8 cellular contexts compared by ENCODE assay signal in genomic region chr1:8878448-8879347, GRCh38. TPM values are rescaled to one million over a fixed set of nuclear protein-coding genes. Genes with fewer than 3 reads are reported as not detected.
DNase-seq lines count a peak whose midpoint lies in the region; TF ChIP-seq lines count a peak whose summit lies in the region.

ENO1 (minus strand) TSS chr1:8878686; CDS start chr1:8874908, 3,778 bp downstream.

- peaks cover 67% of the 10 kb centered on the region for H3K79me2 ChIP-seq in Loucy (ENCODE audit: insufficient read depth, low read length)

- peak within 1 kb of the TSS; percentile 99 for H3K9ac ChIP-seq in Loucy (ENCODE audit: low read depth, low read length, poor library complexity, severe bottlenecking)

- H2AFZ ChIP-seq in Loucy (ENCODE audit: low read length): peak within 1 kb of the TSS; percentile 63

- H3K4me1 ChIP-seq in Loucy (ENCODE audit: insufficient read depth, low read length, poor library complexity, severe bottlenecking) (peaks cover 37% of the 10 kb centered on the region), stomach (peaks cover 37 to 62% (median 50%) of the 10 kb centered on the region in 4 donors)

- H3K9me2 ChIP-seq in Loucy (replicated peaks; ENCODE audit: low read depth, low read length): no peaks in the 10 kb centered on the region

- peaks cover 14% of the 10 kb centered on the region for H3K36me3 Mint-ChIP-seq in neural crest cell (ENCODE audit: low read depth)

- H3K4me1 Mint-ChIP-seq in neural crest cell: peaks cover 49% of the 10 kb centered on the region

- 0 to 1% (median 0%) methylated on average over 37 to 103 of the region's 103 CpGs for whole genome bisulfite sequencing in stomach, 5 donors

- H3K4me3 Mint-ChIP-seq in neural crest cell: peak within 1 kb of the TSS; percentile 97

- peaks cover 7% of the 10 kb centered on the region; the same call in 1 of the 2 replicates for H3F3A ChIP-seq in Loucy (ENCODE audit: low read depth)

- peaks cover 4% of the 10 kb centered on the region for H3K27me3 Mint-ChIP-seq in neural crest cell (ENCODE audit: low read depth)

- H3K27ac Mint-ChIP-seq in neural crest cell (ENCODE audit: unreplicated experiment): peak within 1 kb of the TSS; percentile 99

- H3K27me3 ChIP-seq in H7 (ENCODE audit: control insufficient read depth, insufficient read depth, low read length) (no peaks in the 10 kb centered on the region), Loucy (ENCODE audit: insufficient read depth, low read length, poor library complexity, severe bottlenecking) (peaks cover 16% of the 10 kb centered on the region), stomach (no peaks in the 10 kb centered on the region)

- H3K9me3 Mint-ChIP-seq in neural crest cell: no peaks in the 10 kb centered on the region

- H4K20me1 ChIP-seq in Loucy (ENCODE audit: insufficient read depth, low read length, poor library complexity, severe bottlenecking): peaks cover 43% of the 10 kb centered on the region

- H3K36me3 ChIP-seq in H7 (replicated peaks; ENCODE audit: control insufficient read depth, insufficient read depth, low read length): peaks cover 17% of the 10 kb centered on the region
- H3K36me3 ChIP-seq in Loucy (ENCODE audit: insufficient read depth, low read length): peaks cover 36% of the 10 kb centered on the region
- peaks cover 8 to 21% (median 16%) of the 10 kb centered on the region in 4 donors for H3K36me3 ChIP-seq in stomach

- intact Hi-C loops in stomach (cut with DNase I; ENCODE audit: low total_unique reads): no loop called here

- peak; percentile 98 for DNase-seq in G401 (ENCODE audit: low spot score)
- DNase-seq in H7: peak; percentile 100
- peak; percentile 87 to 89 for DNase-seq in SHP77 (lab: John Stamatoyannopoulos, UW)
- peak; percentile 98 for DNase-seq in activated gamma-delta T cell (lab: John Stamatoyannopoulos, UW)
- peak; percentile 95 for DNase-seq in fibroblast of the conjunctiva (ENCODE audit: low read depth)
- peak; percentile 100 for DNase-seq in neural crest cell (ENCODE audit: low read depth, low spot score)
- peak; percentile 99 for DNase-seq in stomach

- H3K4me3 ChIP-seq in H7 (ENCODE audit: insufficient read depth, low read depth, low read length) (peak within 1 kb of the TSS; percentile 98), Loucy (ENCODE audit: low read length, poor library complexity, severe bottlenecking) (peak within 1 kb of the TSS; percentile 89), stomach (peak within 1 kb of the TSS; percentile 79 to 92 (median 88))

- TF ChIP-seq CTCF in Loucy (conservative IDR thresholded peaks at IDR 0.05; ENCODE audit: low read length): no peak
- no peak for TF ChIP-seq CTCF in neural crest cell (conservative IDR thresholded peaks at IDR 0.05)
- TF ChIP-seq CTCF in stomach (IDR thresholded peaks at IDR 0.05): no peak

- in situ Hi-C loops in G401 (cut with HindIII; ENCODE audit: low sequenced_read_pairs): no loop called here

- peak within 1 kb of the TSS; percentile 93 for H3K4me2 ChIP-seq in Loucy (ENCODE audit: low read depth, low read length, poor library complexity, severe bottlenecking)

- H3K9me3 ChIP-seq in Loucy (ENCODE audit: insufficient read depth, low read depth, low read length) (no peaks in the 10 kb centered on the region), stomach (no peaks in the 10 kb centered on the region)

- peak within 1 kb of the TSS; percentile 98 to 100 (median 99) for H3K27ac ChIP-seq in stomach

- peak in 2 of 4 donors; percentile 77 to 91 for TF ChIP-seq POLR2A in stomach (IDR thresholded peaks at IDR 0.05)

- TF ChIP-seq EP300 in stomach (IDR thresholded peaks at IDR 0.05): no peak

RNA-seq across cellular contexts. Expression of gene ENO1, which starts in this region (rescaled TPM):
- 1,614 and 1,928 TPM in 2 replicates for total RNA-seq in G401 (2014; rRNA removed; shearing (Covaris generic))
- 4,341 and 4,764 TPM in 2 replicates for total RNA-seq in H7 (2014; rRNA removed; shearing (Covaris generic))
- total RNA-seq in neural crest cell: 1,269 and 1,339 TPM in 2 replicates
- total RNA-seq in stomach: 100 to 1,000 TPM; 206 to 463 (median 362) TPM
- 100 to 1,000 TPM; 271 to 577 (median 338) TPM for polyA plus RNA-seq in stomach

Comparison
In these comparisons a context has a peak if more than half of its experiments do, and no peak if none do; other contexts are left out.
1. Peak in every context shown above with its lines: DNase-seq, H3K4me3 ChIP-seq and H3K27ac ChIP-seq.